1 cellular context compared by ENCODE assay signal in the genomic region with DNA sequence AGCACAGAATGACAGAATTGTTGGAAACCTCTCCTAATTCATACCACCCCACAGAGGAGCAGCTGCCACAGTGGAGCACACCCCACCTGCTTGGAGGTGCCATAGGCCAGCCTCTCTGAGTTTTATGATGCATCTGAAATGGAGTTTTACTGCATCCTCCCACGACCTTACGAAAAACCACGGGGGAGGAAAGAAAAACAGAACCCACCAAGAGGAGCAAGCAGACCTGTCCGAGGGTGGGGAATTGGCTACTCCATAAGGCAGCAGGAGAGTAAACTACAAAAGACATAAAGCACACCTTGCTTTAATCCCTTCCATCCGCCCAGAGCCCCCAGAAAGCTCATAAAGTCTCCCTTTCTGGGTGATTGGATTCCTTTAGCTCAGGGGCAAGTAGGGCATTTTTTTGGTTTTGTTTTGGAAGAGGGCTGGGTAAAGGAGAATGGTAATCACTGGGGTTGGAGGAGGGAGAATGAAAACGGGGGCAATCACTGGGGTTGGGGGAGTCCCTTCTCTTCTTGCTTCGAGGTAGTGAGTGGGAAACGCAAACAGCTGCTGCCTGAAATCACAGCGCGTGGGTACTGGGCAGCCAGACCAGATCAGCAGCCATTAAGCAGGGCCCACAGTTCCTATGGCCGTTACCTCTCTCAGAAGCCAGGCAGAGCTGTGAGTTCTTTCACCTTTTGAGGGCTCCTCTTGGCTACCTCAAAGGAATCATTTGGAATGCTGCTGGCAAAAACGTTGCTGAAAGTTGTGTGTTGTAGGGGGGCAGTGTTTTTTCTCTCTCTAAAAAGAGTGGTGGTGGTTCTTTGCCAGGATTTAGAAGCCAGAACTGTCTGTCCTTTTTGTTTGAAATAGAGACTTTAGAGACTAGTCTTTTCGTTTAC.
TF ChIP-seq lines count a peak whose summit lies in the region.

No MANE protein-coding gene starts in this region.

TF ChIP-seq in HepG2, 621 proteins besides CTCF, POLR2A, EP300 and RAD21 (continued from another document):
- TF ChIP-seq CSRNP2 (CRISPR knock-in tag; conservative IDR thresholded peaks at IDR 0.05; ENCODE audit: low read depth) = no peak
